In the genomic region with DNA sequence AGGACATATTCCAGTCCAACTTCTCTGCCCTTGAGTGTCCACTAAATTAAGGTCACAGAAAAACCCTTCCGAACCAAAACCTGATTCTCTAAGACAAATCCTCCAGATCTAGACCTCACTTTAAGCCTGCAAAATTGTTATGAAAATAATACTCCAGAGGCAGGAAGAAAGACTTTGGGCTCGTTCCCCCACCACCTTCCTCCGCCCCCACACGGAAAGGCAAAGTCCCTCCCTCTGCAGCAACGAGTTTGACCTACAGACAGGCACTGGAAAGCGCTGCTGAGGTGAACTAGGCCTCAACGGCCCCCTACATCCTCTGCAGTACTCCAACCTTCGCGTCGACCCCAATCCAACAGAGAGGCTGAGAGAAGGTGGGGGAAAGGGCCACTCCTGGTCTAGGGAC, we compare ENCODE assay signal across 8 cellular contexts. TPM values are rescaled to one million over a fixed set of nuclear protein-coding genes. Genes with fewer than 3 reads are reported as not detected.
DNase-seq lines count a peak whose midpoint lies in the region; ATAC-seq and TF ChIP-seq lines count a peak whose summit lies in the region.

No MANE protein-coding gene starts in this region.

- TF ChIP-seq EP300 in upper lobe of left lung (IDR thresholded peaks at IDR 0.05): no peak

- no peak for TF ChIP-seq POLR2A in upper lobe of left lung (IDR thresholded peaks at IDR 0.05)

- H3K36me3 ChIP-seq in ACC112 (ENCODE audit: insufficient read depth, low read length) (peaks cover 30% of the 10 kb centered on the region), OCI-LY1 (ENCODE audit: insufficient read depth, low read length) (peaks cover 55% of the 10 kb centered on the region), upper lobe of left lung (peaks cover 19 to 37% (median 27%) of the 10 kb centered on the region in 4 donors)

- H3K4me3 ChIP-seq in ACC112 (ENCODE audit: low read depth, low read length) (peak overlapping the region; percentile 92), OCI-LY1 (ENCODE audit: low read depth, low read length, poor library complexity, severe bottlenecking) (peak overlapping the region; percentile 100), upper lobe of left lung (peak overlapping the region; percentile 82 to 99 (median 88))

- H3K9ac ChIP-seq in OCI-LY1 (ENCODE audit: low read length): peak overlapping the region; percentile 100

- ATAC-seq in GM18861 (IDR thresholded peaks at IDR 0.05; ENCODE audit: unreplicated experiment) (peak; percentile 43), HG03064 (IDR thresholded peaks at IDR 0.05; ENCODE audit: low read depth, unreplicated experiment) (peak; percentile 51), upper lobe of left lung (ENCODE audit: low FRiP score in 2 of 2) (peak; percentile 77 to 83)

- TF ChIP-seq CTCF in OCI-LY1 (IDR thresholded peaks at IDR 0.05; ENCODE audit: low read length) (no peak), osteocyte (IDR thresholded peaks at IDR 0.05) (no peak), upper lobe of left lung (IDR thresholded peaks at IDR 0.05) (no peak)

- H4K20me1 ChIP-seq in OCI-LY1 (ENCODE audit: insufficient read depth, low read length): no peaks in the 10 kb centered on the region

- peaks cover 4% of the 10 kb centered on the region for H3K9me3 Mint-ChIP-seq in osteocyte (ENCODE audit: unreplicated experiment)

- no peaks in the 10 kb centered on the region for H3F3A ChIP-seq in OCI-LY1 (ENCODE audit: insufficient read depth, low read length)

- H2AFZ ChIP-seq in ACC112 (ENCODE audit: low read length, unreplicated experiment): peak overlapping the region; percentile 100
- H2AFZ ChIP-seq in OCI-LY1 (ENCODE audit: low read length): no peak overlapping the region

- peak overlapping the region; percentile 71 for H3K4me2 ChIP-seq in OCI-LY1 (ENCODE audit: low read length)

- H3K36me3 Mint-ChIP-seq in osteocyte (ENCODE audit: unreplicated experiment): peaks cover 23% of the 10 kb centered on the region

- peak; percentile 29 for DNase-seq in activated effector memory CD4-positive, alpha-beta T cell treated with Interleukin-2 at 50 U/mL for 16 hours
- peak; percentile 28 for DNase-seq in germinal center (ENCODE audit: low spot score)
- no peak for DNase-seq in osteocyte (ENCODE audit: extremely low spot score, unreplicated experiment)
- DNase-seq in upper lobe of left lung: peak in 1 of 2 donors; percentile 32

- H3K9me3 ChIP-seq in OCI-LY1 (ENCODE audit: low read length) (no peaks in the 10 kb centered on the region), upper lobe of left lung (no peaks in the 10 kb centered on the region)

- 7 to 8% methylated on average over 10 of the region's 10 CpGs for WGBS in upper lobe of left lung, 2 donors

- H3K9me2 ChIP-seq in OCI-LY1 (ENCODE audit: low read depth, low read length): no peaks in the 10 kb centered on the region

- H3K79me2 ChIP-seq in ACC112 (ENCODE audit: control insufficient read depth, insufficient read depth, low read length, unreplicated experiment): peaks cover 41% of the 10 kb centered on the region
- H3K79me2 ChIP-seq in OCI-LY1 (ENCODE audit: insufficient read depth, low read length): peaks cover 23% of the 10 kb centered on the region

- H3K27me3 ChIP-seq in ACC112 (ENCODE audit: insufficient read depth, low read length) (no peaks in the 10 kb centered on the region), OCI-LY1 (ENCODE audit: insufficient read depth, low read length) (no peaks in the 10 kb centered on the region), upper lobe of left lung (no peaks in the 10 kb centered on the region)

- H3K27ac Mint-ChIP-seq in osteocyte (ENCODE audit: unreplicated experiment): peak overlapping the region; percentile 90

- H3K27me3 Mint-ChIP-seq in osteocyte (ENCODE audit: unreplicated experiment): no peaks in the 10 kb centered on the region

- H3K4me1 ChIP-seq in ACC112 (ENCODE audit: control insufficient read depth, insufficient read depth, low read length, unreplicated experiment) (peaks cover 13% of the 10 kb centered on the region), OCI-LY1 (ENCODE audit: insufficient read depth, low read length, severe bottlenecking) (peaks cover 20% of the 10 kb centered on the region), upper lobe of left lung (peaks cover 8 to 15% (median 10%) of the 10 kb centered on the region in 4 donors)

- peak overlapping the region; percentile 58 for H3K27ac ChIP-seq in ACC112 (ENCODE audit: low read depth, low read length)
- peak overlapping the region; percentile 70 for H3K27ac ChIP-seq in OCI-LY1 (ENCODE audit: low read depth, low read length, poor library complexity, severe bottlenecking)
- H3K27ac ChIP-seq in upper lobe of left lung: peak overlapping the region; percentile 86 to 94 (median 89)

- H3K4me1 Mint-ChIP-seq in osteocyte (ENCODE audit: unreplicated experiment): peaks cover 19% of the 10 kb centered on the region

- peak overlapping the region; percentile 90 for H3K4me3 Mint-ChIP-seq in osteocyte (ENCODE audit: unreplicated experiment)

RNA-seq across cellular contexts. Expression of gene ATP5MC3, which starts 0.8 kb away (rescaled TPM):
- total RNA-seq in osteocyte (155 and 162 TPM in 2 replicates), upper lobe of left lung (100 to 1,000 TPM in 3 of 6 donors, 10 to 100 TPM in 3; 14.8 to 164 (median 107) TPM)

RNA-seq across cellular contexts. Expression of gene ATF2, which starts 12.7 kb away (rescaled TPM):
- 71.0 and 74.9 TPM in 2 replicates for total RNA-seq in osteocyte
- total RNA-seq in upper lobe of left lung: 10 to 100 TPM; 16.6 to 63.4 (median 35.6) TPM
